ENCODE assay signal across 2 cellular contexts in the genomic region with DNA sequence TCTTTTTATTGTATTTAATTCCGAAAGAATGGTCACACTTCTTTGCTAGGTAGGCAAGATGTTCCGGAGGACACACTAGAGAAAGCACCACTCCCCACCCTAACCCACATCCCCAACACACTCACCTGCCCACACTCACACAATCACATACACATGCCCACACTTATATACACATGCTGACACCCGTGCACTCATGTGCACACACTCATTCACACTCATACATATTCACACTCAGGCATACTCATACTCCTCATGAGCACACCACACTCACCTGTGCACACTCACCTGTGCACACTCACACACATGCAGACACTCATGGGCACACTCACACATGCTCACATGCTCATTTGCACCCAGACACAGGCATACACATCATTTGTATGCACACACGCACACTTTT.
TF ChIP-seq lines count a peak whose summit lies in the region.

No MANE protein-coding gene starts in this region.

TF ChIP-seq in IMR-90, 13 proteins besides CTCF, POLR2A, EP300 and RAD21:
- TF ChIP-seq SMC3 (IDR thresholded peaks at IDR 0.05; ENCODE audit: low read depth, low read length), result no peak
- TF ChIP-seq RCOR1 (IDR thresholded peaks at IDR 0.05; ENCODE audit: insufficient replicate concordance, low read length), result no peak

TF ChIP-seq in GM12878, 131 proteins besides CTCF, POLR2A, EP300 and RAD21:
- TF ChIP-seq, protein P1, sequence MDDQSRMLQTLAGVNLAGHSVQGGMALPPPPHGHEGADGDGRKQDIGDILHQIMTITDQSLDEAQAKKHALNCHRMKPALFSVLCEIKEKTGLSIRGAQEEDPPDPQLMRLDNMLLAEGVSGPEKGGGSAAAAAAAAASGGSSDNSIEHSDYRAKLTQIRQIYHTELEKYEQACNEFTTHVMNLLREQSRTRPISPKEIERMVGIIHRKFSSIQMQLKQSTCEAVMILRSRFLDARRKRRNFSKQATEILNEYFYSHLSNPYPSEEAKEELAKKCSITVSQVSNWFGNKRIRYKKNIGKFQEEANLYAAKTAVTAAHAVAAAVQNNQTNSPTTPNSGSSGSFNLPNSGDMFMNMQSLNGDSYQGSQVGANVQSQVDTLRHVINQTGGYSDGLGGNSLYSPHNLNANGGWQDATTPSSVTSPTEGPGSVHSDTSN (IDR thresholded peaks at IDR 0.05; ENCODE audit: insufficient replicate concordance, low read depth, low read length), result peak; percentile 41
- TF ChIP-seq, protein P2, sequence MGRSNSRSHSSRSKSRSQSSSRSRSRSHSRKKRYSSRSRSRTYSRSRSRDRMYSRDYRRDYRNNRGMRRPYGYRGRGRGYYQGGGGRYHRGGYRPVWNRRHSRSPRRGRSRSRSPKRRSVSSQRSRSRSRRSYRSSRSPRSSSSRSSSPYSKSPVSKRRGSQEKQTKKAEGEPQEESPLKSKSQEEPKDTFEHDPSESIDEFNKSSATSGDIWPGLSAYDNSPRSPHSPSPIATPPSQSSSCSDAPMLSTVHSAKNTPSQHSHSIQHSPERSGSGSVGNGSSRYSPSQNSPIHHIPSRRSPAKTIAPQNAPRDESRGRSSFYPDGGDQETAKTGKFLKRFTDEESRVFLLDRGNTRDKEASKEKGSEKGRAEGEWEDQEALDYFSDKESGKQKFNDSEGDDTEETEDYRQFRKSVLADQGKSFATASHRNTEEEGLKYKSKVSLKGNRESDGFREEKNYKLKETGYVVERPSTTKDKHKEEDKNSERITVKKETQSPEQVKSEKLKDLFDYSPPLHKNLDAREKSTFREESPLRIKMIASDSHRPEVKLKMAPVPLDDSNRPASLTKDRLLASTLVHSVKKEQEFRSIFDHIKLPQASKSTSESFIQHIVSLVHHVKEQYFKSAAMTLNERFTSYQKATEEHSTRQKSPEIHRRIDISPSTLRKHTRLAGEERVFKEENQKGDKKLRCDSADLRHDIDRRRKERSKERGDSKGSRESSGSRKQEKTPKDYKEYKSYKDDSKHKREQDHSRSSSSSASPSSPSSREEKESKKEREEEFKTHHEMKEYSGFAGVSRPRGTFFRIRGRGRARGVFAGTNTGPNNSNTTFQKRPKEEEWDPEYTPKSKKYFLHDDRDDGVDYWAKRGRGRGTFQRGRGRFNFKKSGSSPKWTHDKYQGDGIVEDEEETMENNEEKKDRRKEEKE (IDR thresholded peaks at IDR 0.05), result no peak
- TF ChIP-seq CBX3 (IDR thresholded peaks at IDR 0.05; ENCODE audit: borderline replicate concordance, low read depth) (no peak), ZNF24 (IDR thresholded peaks at IDR 0.05) (no peak)
- TF ChIP-seq, protein P3, sequence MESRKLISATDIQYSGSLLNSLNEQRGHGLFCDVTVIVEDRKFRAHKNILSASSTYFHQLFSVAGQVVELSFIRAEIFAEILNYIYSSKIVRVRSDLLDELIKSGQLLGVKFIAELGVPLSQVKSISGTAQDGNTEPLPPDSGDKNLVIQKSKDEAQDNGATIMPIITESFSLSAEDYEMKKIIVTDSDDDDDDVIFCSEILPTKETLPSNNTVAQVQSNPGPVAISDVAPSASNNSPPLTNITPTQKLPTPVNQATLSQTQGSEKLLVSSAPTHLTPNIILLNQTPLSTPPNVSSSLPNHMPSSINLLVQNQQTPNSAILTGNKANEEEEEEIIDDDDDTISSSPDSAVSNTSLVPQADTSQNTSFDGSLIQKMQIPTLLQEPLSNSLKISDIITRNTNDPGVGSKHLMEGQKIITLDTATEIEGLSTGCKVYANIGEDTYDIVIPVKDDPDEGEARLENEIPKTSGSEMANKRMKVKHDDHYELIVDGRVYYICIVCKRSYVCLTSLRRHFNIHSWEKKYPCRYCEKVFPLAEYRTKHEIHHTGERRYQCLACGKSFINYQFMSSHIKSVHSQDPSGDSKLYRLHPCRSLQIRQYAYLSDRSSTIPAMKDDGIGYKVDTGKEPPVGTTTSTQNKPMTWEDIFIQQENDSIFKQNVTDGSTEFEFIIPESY (IDR thresholded peaks at IDR 0.05), result no peak
- TF ChIP-seq, protein P4, sequence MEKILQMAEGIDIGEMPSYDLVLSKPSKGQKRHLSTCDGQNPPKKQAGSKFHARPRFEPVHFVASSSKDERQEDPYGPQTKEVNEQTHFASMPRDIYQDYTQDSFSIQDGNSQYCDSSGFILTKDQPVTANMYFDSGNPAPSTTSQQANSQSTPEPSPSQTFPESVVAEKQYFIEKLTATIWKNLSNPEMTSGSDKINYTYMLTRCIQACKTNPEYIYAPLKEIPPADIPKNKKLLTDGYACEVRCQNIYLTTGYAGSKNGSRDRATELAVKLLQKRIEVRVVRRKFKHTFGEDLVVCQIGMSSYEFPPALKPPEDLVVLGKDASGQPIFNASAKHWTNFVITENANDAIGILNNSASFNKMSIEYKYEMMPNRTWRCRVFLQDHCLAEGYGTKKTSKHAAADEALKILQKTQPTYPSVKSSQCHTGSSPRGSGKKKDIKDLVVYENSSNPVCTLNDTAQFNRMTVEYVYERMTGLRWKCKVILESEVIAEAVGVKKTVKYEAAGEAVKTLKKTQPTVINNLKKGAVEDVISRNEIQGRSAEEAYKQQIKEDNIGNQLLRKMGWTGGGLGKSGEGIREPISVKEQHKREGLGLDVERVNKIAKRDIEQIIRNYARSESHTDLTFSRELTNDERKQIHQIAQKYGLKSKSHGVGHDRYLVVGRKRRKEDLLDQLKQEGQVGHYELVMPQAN (conservative IDR thresholded peaks at IDR 0.05), result no peak
- TF ChIP-seq, protein P5, sequence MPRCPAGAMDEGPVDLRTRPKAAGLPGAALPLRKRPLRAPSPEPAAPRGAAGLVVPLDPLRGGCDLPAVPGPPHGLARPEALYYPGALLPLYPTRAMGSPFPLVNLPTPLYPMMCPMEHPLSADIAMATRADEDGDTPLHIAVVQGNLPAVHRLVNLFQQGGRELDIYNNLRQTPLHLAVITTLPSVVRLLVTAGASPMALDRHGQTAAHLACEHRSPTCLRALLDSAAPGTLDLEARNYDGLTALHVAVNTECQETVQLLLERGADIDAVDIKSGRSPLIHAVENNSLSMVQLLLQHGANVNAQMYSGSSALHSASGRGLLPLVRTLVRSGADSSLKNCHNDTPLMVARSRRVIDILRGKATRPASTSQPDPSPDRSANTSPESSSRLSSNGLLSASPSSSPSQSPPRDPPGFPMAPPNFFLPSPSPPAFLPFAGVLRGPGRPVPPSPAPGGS (IDR thresholded peaks at IDR 0.05; ENCODE audit: borderline replicate concordance, insufficient read depth, low read depth, low read length, poor library complexity, severe bottlenecking), result peak; percentile 87
